24 cellular contexts compared by ENCODE assay signal in genomic region chr4:132839070-132839469, GRCh38.
"Had no signal": no experiment of that assay in that cellular context is flagged by ENCODE, and none has a peak within 500 bp of the region (broad histone marks: within the 10 kb centered on the region; RNA-seq: fewer than 3 reads in every experiment).

No MANE protein-coding gene starts in this region.

- H3K4me3 ChIP-seq: adrenal gland, ascending aorta, breast epithelium, cardiac muscle cell, coronary artery, dorsolateral prefrontal cortex had no signal

- H3K27me3 ChIP-seq: adrenal gland, ascending aorta, breast epithelium, cardiac muscle cell, dorsolateral prefrontal cortex had no signal

- DNase-seq: activated B cell treated with CpG ODN at 0.5 μM for 24 hours; activated CD4-positive, alpha-beta T cell treated with anti-CD3 and anti-CD28 coated beads for 48 hours; activated CD4-positive, alpha-beta T cell treated with anti-CD3 and anti-CD28 coated beads, Interleukin-2, amount 50 U/mL, for 1 hour; activated CD4-positive, alpha-beta T cell treated with anti-CD3 and anti-CD28 coated beads, Interleukin-2, amount 50 U/mL, for 48 hours; activated CD8-positive, alpha-beta memory T cell treated with anti-CD3 and anti-CD28 coated beads for 24 hours; activated CD8-positive, alpha-beta T cell treated with anti-CD3 and anti-CD28 coated beads for 36 hours; activated effector memory CD4-positive, alpha-beta T cell treated with anti-CD3 and anti-CD28 coated beads, Interleukin-2, amount 50 U/mL, for 16 hours; activated naive CD4-positive, alpha-beta T cell treated with anti-CD3 and anti-CD28 coated beads for 36 hours; activated naive CD8-positive, alpha-beta T cell treated with anti-CD3 and anti-CD28 coated beads for 36 hours; activated naive CD8-positive, alpha-beta T cell treated with anti-CD3 and anti-CD28 coated beads, Interleukin-2, amount 50 U/mL, for 24 hours; activated T-cell treated with anti-CD3 and anti-CD28 coated beads, Interleukin-2, amount 50 U/mL, for 4 hours; adrenal gland; dorsolateral prefrontal cortex; effector memory CD4-positive, alpha-beta T cell; endodermal cell; foreskin fibroblast; head of caudate nucleus; T-helper 17 cell; T1000; WERI-Rb-1 had no signal

- H3K4me1 ChIP-seq: adrenal gland, ascending aorta, breast epithelium had no signal

- H3K36me3 ChIP-seq: adrenal gland, ascending aorta, breast epithelium, cardiac muscle cell, WERI-Rb-1 had no signal

- H3K27ac ChIP-seq: adrenal gland, ascending aorta, breast epithelium, cardiac muscle cell, coronary artery, dorsolateral prefrontal cortex, WERI-Rb-1 had no signal
